Comparison of ENCODE assay signal across 13 cellular contexts in genomic region chr3:171873561-171873960, GRCh38. TPM values are rescaled to one million over a fixed set of nuclear protein-coding genes. Genes with fewer than 3 reads are reported as not detected.
A peak's percentile ranks its signal among the peaks of the same experiment; 100 is the strongest.
DNase-seq lines count a peak whose midpoint lies in the region; ATAC-seq and TF ChIP-seq lines count a peak whose summit lies in the region.
"Had no signal": no experiment of that assay in that cellular context is flagged by ENCODE, and none has a peak within 500 bp of the region (broad histone marks: within the 10 kb centered on the region; RNA-seq: fewer than 3 reads in every experiment).

No MANE protein-coding gene starts in this region.

- TF ChIP-seq EP300 in SK-N-SH (IDR thresholded peaks at IDR 0.05; ENCODE audit: borderline replicate concordance in 1 of 2, low read depth in 1 of 2, low read length in 1 of 2): no peak

- H3K9me3 ChIP-seq in SK-N-SH: no peaks in the 10 kb centered on the region
- H3K9me3 ChIP-seq: pancreas had no signal

- H3K36me3 ChIP-seq in SK-N-SH (replicated peaks in 1 of 2; ENCODE audit: control insufficient read depth in 1 of 2, insufficient read depth in 2 of 2, low read length in 1 of 2): no peaks in the 10 kb centered on the region
- H3K36me3 ChIP-seq: pancreas had no signal

- ATAC-seq in foreskin keratinocyte: no peak

- peak overlapping the region; percentile 57 for H3K9ac ChIP-seq in SK-N-SH

- DNase-seq in H4 (ENCODE audit: low spot score): peak; percentile 63
- no peak for DNase-seq in SK-N-SH
- peak; percentile 37 to 60 for DNase-seq in foreskin keratinocyte
- DNase-seq in stromal cell of bone marrow (ENCODE audit: low read depth): peak; percentile 27
- DNase-seq in stimulated activated CD4-positive, alpha-beta T cell treated with anti-CD3 and anti-CD28 coated beads, Interleukin-4, amount 100 ng/mL, for 1 hour: no peak
- no peak for DNase-seq in GOT3 (lab: John Stamatoyannopoulos, UW)
- DNase-seq in NCI-H1048 (lab: John Stamatoyannopoulos, UW): no peak
- DNase-seq: activated B cell treated with CpG ODN at 0.5 μM for 24 hours, dorsolateral prefrontal cortex, GF-D8, immature natural killer cell, pancreas had no signal

- CTCF ChIA-PET in SK-N-SH (lab: Yijun Ruan, JAX): interaction anchor here (1.0 kb wide), 1 partner anchor 8 kb away, joined by 4 read pairs; no protein-coding TSS in a partner anchor

- H3K4me2 ChIP-seq in SK-N-SH: peak overlapping the region; percentile 35; the same call in 1 of the 2 replicates

- H3K27me3 ChIP-seq in SK-N-SH (ENCODE audit: insufficient read depth) (no peaks in the 10 kb centered on the region), foreskin keratinocyte (no peaks in the 10 kb centered on the region)
- H3K27me3 ChIP-seq: dorsolateral prefrontal cortex, pancreas had no signal

- H3K9me2 ChIP-seq in SK-N-SH: no peaks in the 10 kb centered on the region

- peaks cover 33% of the 10 kb centered on the region for H3F3A ChIP-seq in SK-N-SH (replicated peaks; ENCODE audit: insufficient read depth)

- no peak for TF ChIP-seq CTCF in SK-N-SH (IDR thresholded peaks at IDR 0.05)
- no peak for TF ChIP-seq CTCF in foreskin keratinocyte (conservative IDR thresholded peaks at IDR 0.05)

- POLR2A ChIA-PET in SK-N-SH (lab: Yijun Ruan, JAX): no interaction called here

- no peak for TF ChIP-seq RAD21 in SK-N-SH (IDR thresholded peaks at IDR 0.05; ENCODE audit: low read length)

- 17% methylated on average over 1 of the region's 1 CpG for WGBS in SK-N-SH (ENCODE audit: low lambda C conversion rate)

- H3K4me1 ChIP-seq in SK-N-SH (ENCODE audit: control insufficient read depth in 1 of 2, insufficient read depth in 2 of 2, low read depth in 1 of 2, low read length in 1 of 2): peaks cover 5 to 37% of the 10 kb centered on the region in 2 experiments
- peaks cover 19% of the 10 kb centered on the region for H3K4me1 ChIP-seq in foreskin keratinocyte

- H3K4me3 ChIP-seq in SK-N-SH (ENCODE audit: low read depth in 2 of 2, low read length in 1 of 2): no peak overlapping the region
- H3K4me3 ChIP-seq: dorsolateral prefrontal cortex, pancreas had no signal

- H4K20me1 ChIP-seq in SK-N-SH (ENCODE audit: insufficient read depth): no peaks in the 10 kb centered on the region

- no peaks in the 10 kb centered on the region for H3K79me2 ChIP-seq in SK-N-SH (ENCODE audit: insufficient read depth)

- 0 out of 2 replicates have a peak overlapping the region, but pooled peaks have one; percentile 12 for H2AFZ ChIP-seq in SK-N-SH (ENCODE audit: low read depth)

- H3K27ac ChIP-seq in SK-N-SH (ENCODE audit: low read depth in 2 of 2, low read length in 1 of 2) (peak overlapping the region; percentile 89 to 94; a peak in 3 of 4 replicates), foreskin keratinocyte (no peak overlapping the region)
- H3K27ac ChIP-seq: dorsolateral prefrontal cortex had no signal

TF ChIP-seq in SK-N-SH, 30 proteins besides CTCF, POLR2A, EP300 and RAD21:
- TF ChIP-seq, protein P1, sequence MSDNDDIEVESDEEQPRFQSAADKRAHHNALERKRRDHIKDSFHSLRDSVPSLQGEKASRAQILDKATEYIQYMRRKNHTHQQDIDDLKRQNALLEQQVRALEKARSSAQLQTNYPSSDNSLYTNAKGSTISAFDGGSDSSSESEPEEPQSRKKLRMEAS (IDR thresholded peaks at IDR 0.05; ENCODE audit: low read depth): 0 out of 2 replicates have a peak, but pooled peaks have one; percentile 12
- TF ChIP-seq EZH2phosphoT487 (IDR thresholded peaks at IDR 0.05; ENCODE audit: borderline replicate concordance, low read depth): no peak

RNA-seq across cellular contexts. Expression of gene TMEM212, which starts 30.4 kb away (rescaled TPM):
- not detected in 2 replicates for total RNA-seq in H4 (2014; rRNA removed; shearing (Covaris generic))
- not detected in 2 replicates for polyA plus RNA-seq in SK-N-SH (2012; rRNA removed)
- not detected in 2 replicates for polyA plus RNA-seq in SK-N-SH (2012; cell fraction: cytosol; rRNA removed)
- not detected in 2 replicates for polyA plus RNA-seq in SK-N-SH (2012; cell fraction: nucleus; rRNA removed)
- not detected in 2 replicates for total RNA-seq in foreskin keratinocyte
- polyA plus RNA-seq in foreskin keratinocyte: not detected in 2 replicates
- total RNA-seq: activated B cell treated with CpG ODN at 0.5 μM for 24 hours, OCI-LY7, pancreas had no signal
- polyA plus RNA-seq: immature natural killer cell, pancreas had no signal

Comparison
In these comparisons a context has a peak if more than half of its experiments do, and no peak if none do; other contexts are left out.
1. DNase-seq: peak in H4 (single experiment), foreskin keratinocyte (2 of 2) and stromal cell of bone marrow (single experiment); none in SK-N-SH (single experiment), stimulated activated CD4-positive, alpha-beta T cell treated with anti-CD3 and anti-CD28 coated beads, Interleukin-4, amount 100 ng/mL, for 1 hour (single experiment), GOT3 (single experiment) and NCI-H1048 (single experiment).